In the genomic region with DNA sequence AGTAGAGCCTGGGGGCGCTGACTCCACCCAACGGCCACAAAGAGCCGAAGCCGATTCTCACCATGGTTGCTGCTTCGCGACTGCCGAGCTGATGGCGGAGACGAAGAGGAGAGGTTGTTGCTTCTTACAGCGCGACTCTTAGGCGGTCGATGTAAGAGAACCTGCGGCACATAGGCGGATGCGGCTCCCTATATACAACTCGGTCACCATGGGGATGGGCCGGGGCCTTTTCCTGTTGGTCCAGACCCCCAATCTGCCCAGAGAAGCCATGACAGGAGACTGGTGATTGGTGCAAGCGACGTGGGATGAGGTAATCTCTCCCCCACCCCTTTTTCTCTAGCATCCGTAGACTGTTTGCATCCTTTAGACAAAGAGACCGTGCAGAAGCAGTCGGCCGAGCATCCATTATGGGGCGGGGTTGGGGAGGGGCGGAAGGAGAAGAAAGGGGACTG, we compare ENCODE assay signal across 8 cellular contexts. TPM values are rescaled to one million over a fixed set of nuclear protein-coding genes. Genes with fewer than 3 reads are reported as not detected.
A peak's percentile ranks its signal among the peaks of the same experiment; 100 is the strongest.
DNase-seq lines count a peak whose midpoint lies in the region; ATAC-seq lines count a peak whose summit lies in the region.

TSS of gene TUBA1A (minus strand) at position 165 of the 452 bp plus-strand sequence. CDS start at position 64, 101 bp downstream.

- H3K9me3 ChIP-seq in esophagus (ENCODE audit: control insufficient read depth in 2 of 2, insufficient read depth in 1 of 2, low read depth in 1 of 2, low read length in 1 of 2) (no peaks in the 10 kb centered on the region), muscle layer of colon (ENCODE audit: low read length) (no peaks in the 10 kb centered on the region)

- H3K4me3 ChIP-seq in esophagus (ENCODE audit: low read depth in 1 of 2, low read length in 2 of 2) (peak within 1 kb of the TSS; percentile 73 to 83), muscle layer of colon (ENCODE audit: low read depth in 1 of 2, low read length in 2 of 2) (peak within 1 kb of the TSS; percentile 98 to 100)

- no peaks in the 10 kb centered on the region for H3K9me3 Mint-ChIP-seq in IgD-negative memory B cell
- no peaks in the 10 kb centered on the region for H3K9me3 Mint-ChIP-seq in activated T-cell treated with anti-CD3 and anti-CD28 coated beads, Interleukin-2, amount 50 U/mL, for 4 hours

- H3K36me3 ChIP-seq in esophagus (ENCODE audit: control insufficient read depth in 2 of 2, insufficient read depth in 2 of 2, low read length in 1 of 2) (no peaks in the 10 kb centered on the region), muscle layer of colon (ENCODE audit: insufficient read depth, low read length) (peaks cover 19% of the 10 kb centered on the region)

- ATAC-seq in GM21529 (IDR thresholded peaks at IDR 0.05; ENCODE audit: unreplicated experiment), result peak; percentile 90
- ATAC-seq in activated T-cell treated with anti-CD3 and anti-CD28 coated beads, Interleukin-2, amount 50 U/mL, for 4 hours, result peak; percentile 94 to 95

- 1% methylated on average over 26 of the region's 26 CpGs for WGBS in esophagus, 2 donors

- peak within 1 kb of the TSS; percentile 93 to 100 (median 98) for H3K4me3 Mint-ChIP-seq in IgD-negative memory B cell
- peak within 1 kb of the TSS; percentile 95 for H3K4me3 Mint-ChIP-seq in activated T-cell treated with anti-CD3 and anti-CD28 coated beads, Interleukin-2, amount 50 U/mL, for 4 hours

- H3K4me1 Mint-ChIP-seq in IgD-negative memory B cell, result peaks cover 8 to 15% (median 15%) of the 10 kb centered on the region in 3 donors
- H3K4me1 Mint-ChIP-seq in activated T-cell treated with anti-CD3 and anti-CD28 coated beads, Interleukin-2, amount 50 U/mL, for 4 hours (ENCODE audit: low read depth), result peaks cover 18% of the 10 kb centered on the region

- peak within 1 kb of the TSS; percentile 97 to 100 (median 99) for H3K27ac Mint-ChIP-seq in IgD-negative memory B cell

- no peaks in the 10 kb centered on the region for H3K36me3 Mint-ChIP-seq in IgD-negative memory B cell
- peaks cover 13% of the 10 kb centered on the region for H3K36me3 Mint-ChIP-seq in activated T-cell treated with anti-CD3 and anti-CD28 coated beads, Interleukin-2, amount 50 U/mL, for 4 hours (ENCODE audit: insufficient read depth)

- H3K27me3 ChIP-seq in esophagus (ENCODE audit: control insufficient read depth in 1 of 2, insufficient read depth in 2 of 2, low read length in 2 of 2), result no peaks in the 10 kb centered on the region
- no peaks in the 10 kb centered on the region for H3K27me3 ChIP-seq in muscle layer of colon (ENCODE audit: control insufficient read depth in 1 of 2, insufficient read depth in 2 of 2, low read length in 2 of 2)

- peak within 1 kb of the TSS; percentile 99 for H3K9ac ChIP-seq in muscle layer of colon (ENCODE audit: low read length)

- peaks cover 3% of the 10 kb centered on the region for H3K27me3 Mint-ChIP-seq in IgD-negative memory B cell
- no peaks in the 10 kb centered on the region for H3K27me3 Mint-ChIP-seq in activated T-cell treated with anti-CD3 and anti-CD28 coated beads, Interleukin-2, amount 50 U/mL, for 4 hours (ENCODE audit: low read depth)

- H3K4me1 ChIP-seq in esophagus (ENCODE audit: control insufficient read depth in 2 of 2, insufficient read depth in 2 of 2, low read length in 1 of 2) (no peaks in the 10 kb centered on the region), muscle layer of colon (ENCODE audit: insufficient read depth, low read length) (peaks cover 12% of the 10 kb centered on the region)

- DNase-seq in DMS 273 treated with DMSO at 0.1 percent for 48 hours (lab: John Stamatoyannopoulos, UW) (peak; percentile 97), OCI-M2 (lab: John Stamatoyannopoulos, UW; ENCODE audit: unreplicated experiment) (peak; percentile 42)
- peak; percentile 82 for DNase-seq in activated T-cell treated with anti-CD3 and anti-CD28 coated beads, Interleukin-2, amount 50 U/mL, for 4 hours
- peak; percentile 82 to 86 for DNase-seq in stimulated activated CD8-positive, alpha-beta memory T cell treated with anti-CD3 and anti-CD28 coated beads, Interleukin-7, amount 100 ng/mL, for 4 hours (ENCODE audit: low read depth in 2 of 2)

- H3K27ac ChIP-seq in esophagus (ENCODE audit: low read depth in 2 of 2, low read length in 1 of 2), result peak within 1 kb of the TSS; percentile 97 to 99
- H3K27ac ChIP-seq in muscle layer of colon (ENCODE audit: low read depth, low read length), result peak within 1 kb of the TSS; percentile 94

RNA-seq across cellular contexts. Expression of gene TUBA1A, which starts in this region (rescaled TPM):
- 286 TPM for polyA plus RNA-seq in IgD-negative memory B cell
- total RNA-seq in activated T-cell treated with anti-CD3 and anti-CD28 coated beads, Interleukin-2, amount 50 U/mL, for 4 hours, result 10 to 100 TPM; 23.5 to 37.0 (median 24.7) TPM
- polyA plus RNA-seq in esophagus, result 10 to 100 TPM; 19.6 to 74.9 TPM

Comparison
In these comparisons a context has a peak if more than half of its experiments do, and no peak if none do; other contexts are left out.
1. Peak in every context shown above with its lines: DNase-seq, ATAC-seq, H3K4me3 ChIP-seq and H3K27ac ChIP-seq.
2. DNase-seq: peak in every context shown above with its lines; median percentile 97 in DMS 273 treated with DMSO at 0.1 percent for 48 hours; 84 in stimulated activated CD8-positive, alpha-beta memory T cell treated with anti-CD3 and anti-CD28 coated beads, Interleukin-7, amount 100 ng/mL, for 4 hours; 82 in activated T-cell treated with anti-CD3 and anti-CD28 coated beads, Interleukin-2, amount 50 U/mL, for 4 hours; 42 in OCI-M2.